In genomic region chr11:111912535-111912934, GRCh38 we compare ENCODE assay signal across 1 cellular context.
TF ChIP-seq lines count a peak whose summit lies in the region.

Gene HSPB2, plus strand, starts transcription at chr11:111912734. Its CDS starts 96 bp downstream, at chr11:111912830.

TF ChIP-seq in K562, 482 proteins besides CTCF, POLR2A, EP300 and RAD21 (continued from another document):
- TF ChIP-seq CGGBP1 (CRISPR knock-in tag; IDR thresholded peaks at IDR 0.05): no peak
